Comparison of ENCODE assay signal across 1 cellular context in the genomic region with DNA sequence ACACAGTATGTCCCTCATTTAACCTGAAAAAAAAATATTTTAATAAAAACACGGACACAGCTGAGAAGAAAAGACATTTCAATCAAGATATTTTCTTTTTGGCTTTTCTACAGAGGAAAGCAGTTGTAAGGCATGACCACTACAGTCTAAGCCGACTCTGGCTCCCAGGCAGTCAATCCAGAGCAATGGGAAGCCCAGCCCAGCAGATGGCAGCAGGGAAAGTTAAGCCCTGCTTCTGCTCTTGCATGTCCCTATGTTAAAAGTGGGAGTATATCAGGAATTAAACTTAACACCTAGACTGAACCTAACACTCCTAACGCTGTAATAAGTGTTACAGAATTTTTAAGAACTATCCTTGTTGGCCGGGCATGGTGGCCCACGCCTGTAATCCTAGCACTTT.
TF ChIP-seq lines count a peak whose summit lies in the region.

No MANE protein-coding gene starts in this region.

TF ChIP-seq in IMR-90, 13 proteins besides CTCF, POLR2A, EP300 and RAD21:
- TF ChIP-seq SMC3 (IDR thresholded peaks at IDR 0.05; ENCODE audit: low read depth, low read length) (0 out of 2 replicates have a peak, but pooled peaks have one; percentile 22), CHD1 (IDR thresholded peaks at IDR 0.05; ENCODE audit: low read depth, low read length) (no peak)
